In the genomic region with DNA sequence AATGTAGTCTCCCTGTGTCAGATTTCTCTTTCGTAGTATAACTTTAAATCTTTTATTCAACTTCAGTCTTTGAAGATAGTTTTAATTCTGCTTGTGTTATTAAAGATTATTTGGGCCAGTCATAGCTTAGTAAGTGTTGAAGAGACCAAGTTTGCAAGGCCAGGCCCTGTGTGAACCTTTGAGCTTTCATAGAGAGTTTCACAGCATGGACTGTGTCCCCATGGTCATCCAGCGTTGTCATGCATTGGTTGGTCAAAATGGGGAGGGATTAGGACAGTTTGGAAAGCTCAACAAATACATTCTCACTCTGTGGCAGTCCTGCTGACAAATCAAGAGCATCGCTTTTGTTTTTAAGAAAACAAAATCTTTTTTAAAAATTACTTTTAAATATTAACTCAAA, we compare ENCODE assay signal across 35 cellular contexts.
DNase-seq lines count a peak whose midpoint lies in the region; ATAC-seq, FAIRE-seq and TF ChIP-seq lines count a peak whose summit lies in the region.
"Had no signal": no experiment of that assay in that cellular context is flagged by ENCODE, and none has a peak within 500 bp of the region (broad histone marks: within the 10 kb centered on the region; RNA-seq: fewer than 3 reads in every experiment).

No MANE protein-coding gene starts in this region.

- no peaks in the 10 kb centered on the region for H3K4me1 ChIP-seq in HepG2 (ENCODE audit: insufficient read depth, low read length)
- H3K4me1 ChIP-seq in right lobe of liver: no peaks in the 10 kb centered on the region
- H3K4me1 ChIP-seq in small intestine (ENCODE audit: control insufficient read depth in 2 of 2, insufficient read depth in 1 of 2, low read depth in 1 of 2, low read length in 1 of 2): no peaks in the 10 kb centered on the region
- H3K4me1 ChIP-seq: A549; BE2C; BLaER1; BLaER1 treated with 17β-estradiol and CSF1 and Interleukin-3, amounts not matched to agents 10 nM and 100 nM; Caco-2 had no signal

- in situ Hi-C loops in HepG2 (cut with HindIII; ENCODE audit: extremely low pct_ligation_motif_present, low pct_unique_long_range_greater_than_20kb): no loop called here

- no peak for FAIRE-seq in HepG2 (lab: Jason Lieb, UNC)
- no peak for FAIRE-seq in small intestine (lab: Jason Lieb, UNC)
- FAIRE-seq: A204.1, A549, D721Med had no signal

- no peaks in the 10 kb centered on the region for H3K79me2 ChIP-seq in HepG2 (ENCODE audit: insufficient read depth, low read length)

- WGBS in HepG2 (ENCODE audit: low lambda C conversion rate): 24% methylated on average over 3 of the region's 3 CpGs
- WGBS in right lobe of liver (ENCODE audit: insufficient coverage, low coverage, low lambda C conversion rate, missing lambda C conversion rate): 34% methylated on average over 3 of the region's 3 CpGs
- WGBS in small intestine, 3 donors: 83 to 90% (median 84%) methylated on average over 3 of the region's 3 CpGs

- H3K27me3 ChIP-seq in HepG2 (ENCODE audit: control insufficient read depth in 1 of 2, insufficient read depth in 2 of 2, low read length in 2 of 2) (no peaks in the 10 kb centered on the region), right lobe of liver (no peaks in the 10 kb centered on the region), small intestine (ENCODE audit: control insufficient read depth in 2 of 2, insufficient read depth in 2 of 2, low read length in 2 of 2) (no peaks in the 10 kb centered on the region)
- H3K27me3 ChIP-seq: BE2C; BLaER1; BLaER1 treated with 17β-estradiol and CSF1 and Interleukin-3, amounts not matched to agents 10 nM and 100 nM had no signal

- TF ChIP-seq RAD21 in HepG2 (CRISPR knock-in tag; IDR thresholded peaks at IDR 0.05): no peak

- CTCF ChIA-PET in HepG2 (lab: Yijun Ruan, JAX; ENCODE audit: low intra/inter-chr PET ratio, low total read pairs): no interaction called here

- no peak overlapping the region for H3K27ac ChIP-seq in HepG2 (ENCODE audit: extremely low read length, insufficient read depth, low read length)
- no peak overlapping the region for H3K27ac ChIP-seq in right lobe of liver
- no peak overlapping the region for H3K27ac ChIP-seq in small intestine (ENCODE audit: low read depth in 1 of 2, low read length in 1 of 2)
- H3K27ac ChIP-seq: 22Rv1; A549; BLaER1; BLaER1 treated with 17β-estradiol and CSF1 and Interleukin-3, amounts not matched to agents 10 nM and 100 nM; C4-2B had no signal

- H3K9ac ChIP-seq in HepG2 (ENCODE audit: insufficient read depth, low read depth, low read length): no peak overlapping the region
- H3K9ac ChIP-seq: BLaER1; BLaER1 treated with 17β-estradiol and CSF1 and Interleukin-3, amounts not matched to agents 10 nM and 100 nM had no signal

- ATAC-seq in left lobe of liver: peak; percentile 75
- ATAC-seq in HepG2: peak; percentile 90
- ATAC-seq in right lobe of liver: peak; percentile 25 to 54 (median 41)
- ATAC-seq: A549; CD8-positive, alpha-beta T cell had no signal

- no peak for TF ChIP-seq EP300 in HepG2 (IDR thresholded peaks at IDR 0.05; ENCODE audit: low read depth in 2 of 2, low read length in 2 of 2)
- no peak for TF ChIP-seq EP300 in HepG2 (CRISPR knock-in tag; IDR thresholded peaks at IDR 0.05; ENCODE audit: borderline replicate concordance)

- BruUV-seq in HepG2 (replicated peaks; lab: Mats Ljungman, UMichigan): no TSS peak

- H3K36me3 ChIP-seq in HepG2 (replicated peaks in 1 of 2; ENCODE audit: control insufficient read depth in 1 of 2, insufficient read depth in 2 of 2, low read length in 2 of 2) (no peaks in the 10 kb centered on the region), right lobe of liver (no peaks in the 10 kb centered on the region), small intestine (ENCODE audit: control insufficient read depth in 2 of 2, insufficient read depth in 2 of 2, low read length in 2 of 2) (no peaks in the 10 kb centered on the region)
- H3K36me3 ChIP-seq: BE2C; BLaER1; BLaER1 treated with 17β-estradiol and CSF1 and Interleukin-3, amounts not matched to agents 10 nM and 100 nM had no signal

- no peaks in the 10 kb centered on the region for H4K20me1 ChIP-seq in HepG2 (ENCODE audit: insufficient read depth, low read length)
- H4K20me1 ChIP-seq: BLaER1; BLaER1 treated with 17β-estradiol and CSF1 and Interleukin-3, amounts not matched to agents 10 nM and 100 nM had no signal

- H3K4me3 ChIP-seq in HepG2 (replicated peaks in 1 of 3; ENCODE audit: insufficient read depth in 1 of 3, low read depth in 2 of 3, low read length in 3 of 3) (no peak overlapping the region), right lobe of liver (no peak overlapping the region), small intestine (ENCODE audit: low read depth in 1 of 2, low read length in 2 of 2) (no peak overlapping the region)
- H3K4me3 ChIP-seq: A549; BLaER1; BLaER1 treated with 17β-estradiol and CSF1 and Interleukin-3, amounts not matched to agents 10 nM and 100 nM had no signal

- TF ChIP-seq POLR2A in HepG2 (IDR thresholded peaks at IDR 0.05; ENCODE audit: insufficient read depth in 1 of 2, low read depth in 2 of 2, low read length in 2 of 2): no peak
- no peak for TF ChIP-seq POLR2A in right lobe of liver (IDR thresholded peaks at IDR 0.05)

- no peaks in the 10 kb centered on the region for H3K9me3 ChIP-seq in HepG2 (ENCODE audit: low read length)
- H3K9me3 ChIP-seq in right lobe of liver: no peaks in the 10 kb centered on the region
- no peaks in the 10 kb centered on the region for H3K9me3 ChIP-seq in small intestine (ENCODE audit: control insufficient read depth, low read depth)
- H3K9me3 ChIP-seq: A549; BE2C; BLaER1; BLaER1 treated with 17β-estradiol and CSF1 and Interleukin-3, amounts not matched to agents 10 nM and 100 nM; Caco-2 had no signal

- intact Hi-C loops in HepG2 (cut with micrococcal nuclease; ENCODE audit: unreplicated experiment): no loop called here
- intact Hi-C loops in right lobe of liver (cut with DNase I): no loop called here

- POLR2A ChIA-PET in HepG2 (lab: Yijun Ruan, JAX): no interaction called here

- DNase-seq in left lobe of liver (ENCODE audit: low spot score) (no peak), HepG2 (ENCODE audit: low spot score) (peak; percentile 5), right lobe of liver (no peak), small intestine (peak; percentile 19), NCI-H69 (lab: John Stamatoyannopoulos, UW) (no peak), islet precursor cell (no peak), D341Med (ENCODE audit: low spot score) (no peak)
- DNase-seq in effector CD4-positive, alpha-beta T cell: no peak
- DNase-seq: 8988T; ACHN; AML-193; BE2C; C1 segment of cervical spinal cord; Caco-2; Calu3; CD4-positive, alpha-beta memory T cell; CD4-positive, alpha-beta T cell; CD4-positive, CD25-positive, alpha-beta regulatory T cell; CD8-positive, alpha-beta memory T cell; CD8-positive, alpha-beta T cell; COR-L47; DMS 273 treated with DMSO at 0.1 percent for 48 hours; DMS153; DMS53; DMS79; DMS79 treated with DMSO at 0.1 percent for 48 hours; DND-41; EL had no signal

- TF ChIP-seq CTCF in HepG2 (CRISPR knock-in tag; IDR thresholded peaks at IDR 0.05) (no peak), right lobe of liver (IDR thresholded peaks at IDR 0.05) (no peak)

- H3K4me2 ChIP-seq in HepG2 (ENCODE audit: low read depth, low read length): no peak overlapping the region
- H3K4me2 ChIP-seq: A549; BLaER1; BLaER1 treated with 17β-estradiol and CSF1 and Interleukin-3, amounts not matched to agents 10 nM and 100 nM had no signal

- no peak overlapping the region for H2AFZ ChIP-seq in HepG2 (ENCODE audit: low read length)

TF ChIP-seq in HepG2, 621 proteins besides CTCF, POLR2A, EP300 and RAD21:
- TF ChIP-seq, protein P1, sequence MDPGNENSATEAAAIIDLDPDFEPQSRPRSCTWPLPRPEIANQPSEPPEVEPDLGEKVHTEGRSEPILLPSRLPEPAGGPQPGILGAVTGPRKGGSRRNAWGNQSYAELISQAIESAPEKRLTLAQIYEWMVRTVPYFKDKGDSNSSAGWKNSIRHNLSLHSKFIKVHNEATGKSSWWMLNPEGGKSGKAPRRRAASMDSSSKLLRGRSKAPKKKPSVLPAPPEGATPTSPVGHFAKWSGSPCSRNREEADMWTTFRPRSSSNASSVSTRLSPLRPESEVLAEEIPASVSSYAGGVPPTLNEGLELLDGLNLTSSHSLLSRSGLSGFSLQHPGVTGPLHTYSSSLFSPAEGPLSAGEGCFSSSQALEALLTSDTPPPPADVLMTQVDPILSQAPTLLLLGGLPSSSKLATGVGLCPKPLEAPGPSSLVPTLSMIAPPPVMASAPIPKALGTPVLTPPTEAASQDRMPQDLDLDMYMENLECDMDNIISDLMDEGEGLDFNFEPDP (CRISPR knock-in tag; conservative IDR thresholded peaks at IDR 0.05): no peak
- TF ChIP-seq, protein P2, sequence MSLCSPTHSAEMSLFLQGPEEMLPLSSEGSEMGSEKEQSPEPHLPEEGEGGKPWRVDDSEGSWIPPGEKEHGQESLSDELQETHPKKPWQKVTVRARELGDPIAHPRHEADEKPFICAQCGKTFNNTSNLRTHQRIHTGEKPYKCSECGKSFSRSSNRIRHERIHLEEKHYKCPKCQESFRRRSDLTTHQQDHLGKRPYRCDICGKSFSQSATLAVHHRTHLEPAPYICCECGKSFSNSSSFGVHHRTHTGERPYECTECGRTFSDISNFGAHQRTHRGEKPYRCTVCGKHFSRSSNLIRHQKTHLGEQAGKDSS (CRISPR knock-in tag; IDR thresholded peaks at IDR 0.05; ENCODE audit: borderline replicate concordance, low read depth): no peak
- peak; percentile 37 for TF ChIP-seq HNF4A (CRISPR knock-in tag; IDR thresholded peaks at IDR 0.05)

Comparison
In these comparisons a context has a peak if more than half of its experiments do, and no peak if none do; other contexts are left out.
1. DNase-seq: peak in HepG2 (single experiment) and small intestine (single experiment); none in left lobe of liver (single experiment), right lobe of liver (0 of 3), effector CD4-positive, alpha-beta T cell (single experiment), NCI-H69 (single experiment), islet precursor cell (single experiment) and D341Med (single experiment).
2. Peak in every context shown above with its lines, with median percentiles within 50 percentile points of each other: ATAC-seq.